Comparison of ENCODE assay signal across 1 cellular context in genomic region chr3:161322781-161323568, GRCh38.
TF ChIP-seq lines count a peak whose summit lies in the region.

No MANE protein-coding gene starts in this region.

TF ChIP-seq in HepG2, 621 proteins besides CTCF, POLR2A, EP300 and RAD21 (continued from another document and continues in another):
- TF ChIP-seq PRDM4 (CRISPR knock-in tag; IDR thresholded peaks at IDR 0.05; ENCODE audit: borderline replicate concordance) (no peak), ARNT (IDR thresholded peaks at IDR 0.05) (no peak), ZMYM2 (CRISPR knock-in tag; IDR thresholded peaks at IDR 0.05) (no peak), ZNF276 (CRISPR knock-in tag; IDR thresholded peaks at IDR 0.05; ENCODE audit: low read depth) (no peak), ARID5B (CRISPR knock-in tag; IDR thresholded peaks at IDR 0.05) (peak; percentile 93), ZMAT5 (CRISPR knock-in tag; IDR thresholded peaks at IDR 0.05; ENCODE audit: borderline replicate concordance, low read depth) (no peak), ZFP36L1 (CRISPR knock-in tag; IDR thresholded peaks at IDR 0.05) (no peak), KDM5B (CRISPR knock-in tag; IDR thresholded peaks at IDR 0.05; ENCODE audit: borderline replicate concordance) (no peak), TSC22D2 (CRISPR knock-in tag; IDR thresholded peaks at IDR 0.05; ENCODE audit: borderline replicate concordance) (no peak), MTA1 (CRISPR knock-in tag; IDR thresholded peaks at IDR 0.05; ENCODE audit: borderline replicate concordance) (no peak), ATM (IDR thresholded peaks at IDR 0.05; ENCODE audit: borderline replicate concordance) (no peak), ZNF17 (CRISPR knock-in tag; IDR thresholded peaks at IDR 0.05) (no peak), ZNF253 (CRISPR knock-in tag; IDR thresholded peaks at IDR 0.05; ENCODE audit: borderline replicate concordance) (no peak), DNMT1 (CRISPR knock-in tag; IDR thresholded peaks at IDR 0.05) (no peak), HOXA9 (CRISPR knock-in tag; IDR thresholded peaks at IDR 0.05; ENCODE audit: borderline replicate concordance) (no peak; the same call in 1 of the 2 replicates), SMAD3 (CRISPR knock-in tag; IDR thresholded peaks at IDR 0.05) (peak; percentile 58; the same call in 1 of the 2 replicates), DR1 (CRISPR knock-in tag; IDR thresholded peaks at IDR 0.05) (no peak), TGIF2 (CRISPR knock-in tag; IDR thresholded peaks at IDR 0.05) (no peak), ZXDC (CRISPR knock-in tag; IDR thresholded peaks at IDR 0.05) (no peak), RAD51 (IDR thresholded peaks at IDR 0.05; ENCODE audit: borderline replicate concordance) (no peak), HNRNPLL (IDR thresholded peaks at IDR 0.05; ENCODE audit: low read depth, low read length, poor library complexity, severe bottlenecking) (no peak), XBP1 (CRISPR knock-in tag; IDR thresholded peaks at IDR 0.05) (no peak), CBX1 (IDR thresholded peaks at IDR 0.05; ENCODE audit: low read depth) (no peak), ZNF674 (CRISPR knock-in tag; IDR thresholded peaks at IDR 0.05; ENCODE audit: low read depth) (no peak), ARHGAP35 (CRISPR knock-in tag; IDR thresholded peaks at IDR 0.05; ENCODE audit: borderline replicate concordance) (no peak), SALL2 (CRISPR knock-in tag; IDR thresholded peaks at IDR 0.05) (no peak), ZNF775 (CRISPR knock-in tag; IDR thresholded peaks at IDR 0.05; ENCODE audit: borderline replicate concordance) (no peak), DBP (CRISPR knock-in tag; IDR thresholded peaks at IDR 0.05; ENCODE audit: not compliant biosample characterization) (no peak), ZBTB10 (CRISPR knock-in tag; IDR thresholded peaks at IDR 0.05; ENCODE audit: borderline replicate concordance) (no peak), SIX1 (CRISPR knock-in tag; IDR thresholded peaks at IDR 0.05; ENCODE audit: borderline replicate concordance) (peak; percentile 82; the same call in 1 of the 2 replicates), ATAD3A (CRISPR knock-in tag; IDR thresholded peaks at IDR 0.05) (no peak), RERE (CRISPR knock-in tag; IDR thresholded peaks at IDR 0.05; ENCODE audit: low read depth) (peak; percentile 95), MYNN (CRISPR knock-in tag; IDR thresholded peaks at IDR 0.05; ENCODE audit: low read depth) (no peak), CREB3 (CRISPR knock-in tag; IDR thresholded peaks at IDR 0.05) (no peak), WIZ (CRISPR knock-in tag; IDR thresholded peaks at IDR 0.05) (no peak), ZNF136 (CRISPR knock-in tag; IDR thresholded peaks at IDR 0.05; ENCODE audit: low read depth) (no peak), CREBL2 (CRISPR knock-in tag; IDR thresholded peaks at IDR 0.05; ENCODE audit: borderline replicate concordance) (no peak), MXD4 (CRISPR knock-in tag; IDR thresholded peaks at IDR 0.05) (no peak), ZNF772 (CRISPR knock-in tag; IDR thresholded peaks at IDR 0.05) (no peak), YEATS4 (CRISPR knock-in tag; IDR thresholded peaks at IDR 0.05; ENCODE audit: borderline replicate concordance) (no peak)
